In the genomic region with DNA sequence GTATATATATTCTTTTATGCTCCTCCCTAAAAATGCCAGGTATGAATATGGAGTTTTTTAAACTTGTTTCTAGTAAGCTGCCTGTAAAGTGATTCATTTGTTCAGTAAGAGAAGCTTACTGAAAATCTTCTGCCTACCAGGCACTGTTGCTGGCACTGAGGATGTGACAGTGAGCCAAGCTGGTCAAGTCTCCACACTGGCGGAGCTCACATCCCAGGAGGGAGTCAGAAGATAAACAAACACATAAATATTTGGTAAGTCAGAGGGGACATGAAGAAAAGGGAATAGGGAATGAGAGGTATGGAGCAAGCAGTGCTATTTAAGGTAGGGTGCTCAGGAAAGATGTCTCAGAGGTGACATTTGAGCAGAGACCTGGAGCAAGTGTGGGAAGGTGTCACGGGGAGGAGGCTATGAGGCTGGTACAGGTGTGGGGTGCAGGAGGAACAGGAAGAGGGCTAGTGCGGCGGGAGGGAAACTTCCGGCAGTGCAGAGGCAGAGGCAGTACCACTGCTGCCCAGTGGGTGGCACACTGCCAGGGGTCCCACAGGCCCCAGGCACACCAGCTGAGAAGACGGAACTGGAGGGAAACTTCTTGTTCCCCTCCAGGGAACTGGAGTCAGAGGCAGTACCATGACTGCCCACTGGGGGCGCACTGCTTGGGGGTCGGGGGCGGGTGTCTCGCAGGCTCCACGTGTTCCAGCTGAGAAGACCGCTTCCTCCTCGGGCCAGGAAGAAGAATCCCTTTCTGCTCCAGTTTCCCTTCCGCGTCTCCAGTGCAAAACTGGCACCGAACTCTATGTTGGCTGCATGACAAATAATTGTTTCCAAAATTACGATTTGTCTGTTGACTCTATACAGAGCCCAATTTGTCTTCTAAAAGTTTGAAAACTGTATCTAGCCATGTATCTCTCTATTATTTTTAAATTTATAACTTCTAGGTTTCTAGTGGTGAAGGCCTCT, we compare ENCODE assay signal across 8 cellular contexts.
DNase-seq lines count a peak whose midpoint lies in the region; ATAC-seq, FAIRE-seq and TF ChIP-seq lines count a peak whose summit lies in the region.

No MANE protein-coding gene starts in this region.

- TF ChIP-seq CTCF in CD8-positive, alpha-beta T cell (IDR thresholded peaks at IDR 0.05) = peak; percentile 54
- TF ChIP-seq CTCF in bronchial epithelial cell (IDR thresholded peaks at IDR 0.05; ENCODE audit: insufficient read depth, low read length, severe bottlenecking) = peak; percentile 74
- TF ChIP-seq CTCF in parathyroid adenoma (IDR thresholded peaks at IDR 0.05) = peak; percentile 13

- no peak overlapping the region for H3K27ac ChIP-seq in CD8-positive, alpha-beta T cell (ENCODE audit: low read depth, low read length)
- H3K27ac ChIP-seq in parathyroid adenoma = no peak overlapping the region

- H3K4me1 Mint-ChIP-seq in CD8-positive, alpha-beta T cell (ENCODE audit: low read depth) = no peaks in the 10 kb centered on the region

- H3K4me2 ChIP-seq in parathyroid adenoma (ENCODE audit: low read length) = no peak overlapping the region

- DNase-seq in CD8-positive, alpha-beta T cell = no peak
- DNase-seq in GM19240 (ENCODE audit: insufficient read length, low spot score) (peak; percentile 34), bronchial epithelial cell (ENCODE audit: low read depth) (no peak), NCI-H510A treated with DMSO at 0.1 percent for 48 hours (lab: John Stamatoyannopoulos, UW) (no peak), kidney glomerular epithelial cell (lab: John Stamatoyannopoulos, UW) (no peak)
- DNase-seq in NK-92 treated with Interleukin-12 subunit alpha and Interleukin-12 subunit beta, amount 100 ng/mL, for 24 hours (lab: John Stamatoyannopoulos, UW) = no peak

- intact Hi-C loops in CD8-positive, alpha-beta T cell (cut with DNase I, micrococcal nuclease) = no loop called here

- no peaks in the 10 kb centered on the region for H3K36me3 Mint-ChIP-seq in CD8-positive, alpha-beta T cell

- CTCF ChIA-PET in CD8-positive, alpha-beta T cell (lab: Charles Lee) = interaction anchor here (1.0 kb wide), 1 partner anchor 12 kb away, joined by 4 read pairs; no protein-coding TSS in a partner anchor

- H2AFZ ChIP-seq in parathyroid adenoma = no peak overlapping the region

- H3K4me1 ChIP-seq in CD8-positive, alpha-beta T cell (ENCODE audit: insufficient read depth, low read length) = no peaks in the 10 kb centered on the region
- H3K4me1 ChIP-seq in parathyroid adenoma = no peaks in the 10 kb centered on the region

- no peak for FAIRE-seq in bronchial epithelial cell (lab: Jason Lieb, UNC)

- H3K9me3 ChIP-seq in CD8-positive, alpha-beta T cell (ENCODE audit: low read length) = no peaks in the 10 kb centered on the region
- no peaks in the 10 kb centered on the region for H3K9me3 ChIP-seq in parathyroid adenoma (ENCODE audit: control insufficient read depth, low read length)

- ATAC-seq in CD8-positive, alpha-beta T cell = peak; percentile 26

- peaks cover 5% of the 10 kb centered on the region for H3K27me3 Mint-ChIP-seq in CD8-positive, alpha-beta T cell (ENCODE audit: low read depth)

- POLR2A ChIA-PET in CD8-positive, alpha-beta T cell (lab: Charles Lee) = no interaction called here

- H3K79me2 ChIP-seq in parathyroid adenoma = no peaks in the 10 kb centered on the region

- no peak for TF ChIP-seq EP300 in Ishikawa (IDR thresholded peaks at IDR 0.05; ENCODE audit: borderline replicate concordance)

- H3K9me3 Mint-ChIP-seq in CD8-positive, alpha-beta T cell = no peaks in the 10 kb centered on the region

- H3K4me3 ChIP-seq in CD8-positive, alpha-beta T cell (ENCODE audit: low read depth, low read length) = no peak overlapping the region
- H3K4me3 ChIP-seq in bronchial epithelial cell (ENCODE audit: low read depth, low read length) = no peak overlapping the region
- no peak overlapping the region for H3K4me3 ChIP-seq in parathyroid adenoma (ENCODE audit: low read depth, low read length)

- H3K27ac Mint-ChIP-seq in CD8-positive, alpha-beta T cell = no peak overlapping the region

- no peaks in the 10 kb centered on the region for H3K36me3 ChIP-seq in CD8-positive, alpha-beta T cell (ENCODE audit: insufficient read depth, low read length)
- H3K36me3 ChIP-seq in bronchial epithelial cell (ENCODE audit: control insufficient read depth, insufficient read depth, low read length) (no peaks in the 10 kb centered on the region), parathyroid adenoma (ENCODE audit: control insufficient read depth, insufficient read depth, low read length) (no peaks in the 10 kb centered on the region)

- no peak overlapping the region for H3K9ac ChIP-seq in parathyroid adenoma

- H3K4me3 Mint-ChIP-seq in CD8-positive, alpha-beta T cell = no peak overlapping the region

- H3K27me3 ChIP-seq in CD8-positive, alpha-beta T cell (ENCODE audit: insufficient read depth, low read length) = no peaks in the 10 kb centered on the region
- H3K27me3 ChIP-seq in bronchial epithelial cell (ENCODE audit: control insufficient read depth, insufficient read depth, low read length) (no peaks in the 10 kb centered on the region), parathyroid adenoma (ENCODE audit: control insufficient read depth, insufficient read depth, low read length) (no peaks in the 10 kb centered on the region)

- TF ChIP-seq RAD21 in Ishikawa (IDR thresholded peaks at IDR 0.05; ENCODE audit: low read depth) = peak; percentile 46; the same call in 1 of the 2 replicates

TF ChIP-seq in Ishikawa, 13 proteins besides CTCF, POLR2A, EP300 and RAD21:
- TF ChIP-seq CEBPB (IDR thresholded peaks at IDR 0.05) (no peak), NFIC (IDR thresholded peaks at IDR 0.05) (no peak), ZBTB7A (IDR thresholded peaks at IDR 0.05; ENCODE audit: low read depth) (no peak), TAF1 (IDR thresholded peaks at IDR 0.05; ENCODE audit: low read depth) (no peak), FOXM1 (IDR thresholded peaks at IDR 0.05; ENCODE audit: borderline replicate concordance, low read depth) (no peak), YY1 (IDR thresholded peaks at IDR 0.05; ENCODE audit: low read depth) (no peak)
- TF ChIP-seq, protein P1, sequence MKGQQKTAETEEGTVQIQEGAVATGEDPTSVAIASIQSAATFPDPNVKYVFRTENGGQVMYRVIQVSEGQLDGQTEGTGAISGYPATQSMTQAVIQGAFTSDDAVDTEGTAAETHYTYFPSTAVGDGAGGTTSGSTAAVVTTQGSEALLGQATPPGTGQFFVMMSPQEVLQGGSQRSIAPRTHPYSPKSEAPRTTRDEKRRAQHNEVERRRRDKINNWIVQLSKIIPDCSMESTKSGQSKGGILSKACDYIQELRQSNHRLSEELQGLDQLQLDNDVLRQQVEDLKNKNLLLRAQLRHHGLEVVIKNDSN (IDR thresholded peaks at IDR 0.05) = no peak

Comparison
In these comparisons a context has a peak if more than half of its experiments do, and no peak if none do; other contexts are left out.
1. CTCF ChIP-seq: peak in every context shown above with its lines; median percentile 74 in bronchial epithelial cell; 54 in CD8-positive, alpha-beta T cell; 13 in parathyroid adenoma.